8 cellular contexts compared by ENCODE assay signal in the genomic region with DNA sequence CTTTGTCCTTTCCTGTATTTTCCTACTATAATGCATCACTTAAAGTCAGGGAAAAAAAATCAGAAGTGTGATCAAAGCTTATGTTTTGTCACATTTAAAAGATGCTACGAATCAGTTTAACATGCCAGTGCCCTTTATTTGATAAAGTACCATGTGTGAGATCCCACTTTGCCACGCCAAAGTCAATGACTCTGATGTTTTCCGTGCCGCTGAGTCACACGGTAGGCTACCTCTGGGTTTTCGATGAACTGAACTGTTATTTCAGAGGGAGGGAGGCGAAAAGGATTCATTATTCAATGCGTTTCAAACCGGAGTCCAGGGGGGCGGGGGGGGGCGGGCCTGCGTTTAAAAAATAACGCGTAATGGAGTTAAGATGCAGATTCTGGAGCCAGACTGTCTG.
DNase-seq lines count a peak whose midpoint lies in the region; ATAC-seq and TF ChIP-seq lines count a peak whose summit lies in the region.

No MANE protein-coding gene starts in this region.

- TF ChIP-seq CTCF in GM12875 (IDR thresholded peaks at IDR 0.05; ENCODE audit: borderline replicate concordance, insufficient read depth, low read depth, low read length) (no peak), fibroblast of mammary gland (conservative IDR thresholded peaks at IDR 0.05; ENCODE audit: control insufficient read depth, insufficient read depth, low read depth, low read length) (no peak)

- ATAC-seq in HG03097 (IDR thresholded peaks at IDR 0.05; ENCODE audit: low FRiP score, unreplicated experiment) = no peak
- ATAC-seq in HG03175 (IDR thresholded peaks at IDR 0.05; ENCODE audit: unreplicated experiment) = no peak
- no peak for ATAC-seq in SK-N-SH treated with all-trans-retinoic acid at 6 μM for 48 hours

- peak; percentile 55 for DNase-seq in RPMI7951 (ENCODE audit: low read depth)
- DNase-seq in fibroblast of mammary gland (ENCODE audit: low read depth) = peak; percentile 47
- DNase-seq in skeletal muscle cell (ENCODE audit: low read depth) = no peak
- DNase-seq in HK-2 (ENCODE audit: unreplicated experiment) = no peak

- H3K4me3 ChIP-seq in GM12875 (ENCODE audit: low read depth, low read length) = peak overlapping the region; percentile 50
- peak overlapping the region; percentile 53 for H3K4me3 ChIP-seq in fibroblast of mammary gland (ENCODE audit: control insufficient read depth, low read depth, low read length)
- H3K4me3 ChIP-seq in skeletal muscle cell (ENCODE audit: low read depth, low read length) = peak overlapping the region; percentile 50

TF ChIP-seq in SK-N-SH treated with all-trans-retinoic acid at 6 μM for 48 hours, 23 proteins besides CTCF, POLR2A, EP300 and RAD21:
- TF ChIP-seq ZNF70 (CRISPR knock-in tag; IDR thresholded peaks at IDR 0.05) = no peak
- TF ChIP-seq SNAI2 (CRISPR knock-in tag; IDR thresholded peaks at IDR 0.05) = no peak
- no peak for TF ChIP-seq CSDC2 (CRISPR knock-in tag; IDR thresholded peaks at IDR 0.05)
- no peak for TF ChIP-seq TCF4 (CRISPR knock-in tag; IDR thresholded peaks at IDR 0.05; ENCODE audit: borderline replicate concordance)
- TF ChIP-seq, protein P1, sequence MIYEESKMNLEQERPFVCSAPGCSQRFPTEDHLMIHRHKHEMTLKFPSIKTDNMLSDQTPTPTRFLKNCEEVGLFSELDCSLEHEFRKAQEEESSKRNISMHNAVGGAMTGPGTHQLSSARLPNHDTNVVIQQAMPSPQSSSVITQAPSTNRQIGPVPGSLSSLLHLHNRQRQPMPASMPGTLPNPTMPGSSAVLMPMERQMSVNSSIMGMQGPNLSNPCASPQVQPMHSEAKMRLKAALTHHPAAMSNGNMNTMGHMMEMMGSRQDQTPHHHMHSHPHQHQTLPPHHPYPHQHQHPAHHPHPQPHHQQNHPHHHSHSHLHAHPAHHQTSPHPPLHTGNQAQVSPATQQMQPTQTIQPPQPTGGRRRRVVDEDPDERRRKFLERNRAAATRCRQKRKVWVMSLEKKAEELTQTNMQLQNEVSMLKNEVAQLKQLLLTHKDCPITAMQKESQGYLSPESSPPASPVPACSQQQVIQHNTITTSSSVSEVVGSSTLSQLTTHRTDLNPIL (CRISPR knock-in tag; IDR thresholded peaks at IDR 0.05; ENCODE audit: low read depth) = no peak

Comparison
In these comparisons a context has a peak if more than half of its experiments do, and no peak if none do; other contexts are left out.
1. DNase-seq: peak in RPMI7951 (single experiment) and fibroblast of mammary gland (single experiment); none in skeletal muscle cell (single experiment) and HK-2 (single experiment).
2. Peak in every context shown above with its lines, with median percentiles within 50 percentile points of each other: H3K4me3 ChIP-seq.